Comparison of ENCODE assay signal across 27 cellular contexts in genomic region chr9:93295456-93296076, GRCh38.
DNase-seq lines count a peak whose midpoint lies in the region; ATAC-seq, FAIRE-seq and TF ChIP-seq lines count a peak whose summit lies in the region.
"Had no signal": no experiment of that assay in that cellular context is flagged by ENCODE, and none has a peak within 500 bp of the region (broad histone marks: within the 10 kb centered on the region; RNA-seq: fewer than 3 reads in every experiment).

No MANE protein-coding gene starts in this region.

- no peaks in the 10 kb centered on the region for H3K9me2 ChIP-seq in OCI-LY7 (ENCODE audit: insufficient read depth, low read length)

- H3K27ac ChIP-seq in OCI-LY7 (ENCODE audit: low read depth, low read length, poor library complexity, severe bottlenecking): peak overlapping the region; percentile 93
- no peak overlapping the region for H3K27ac ChIP-seq in small intestine (ENCODE audit: low read depth in 1 of 2, low read length in 1 of 2)
- H3K27ac ChIP-seq: 22Rv1, gastroesophageal sphincter, KMS-11, stomach had no signal

- no peak for FAIRE-seq in small intestine (lab: Jason Lieb, UNC)
- FAIRE-seq: bronchial epithelial cell, kidney had no signal

- H4K20me1 ChIP-seq in OCI-LY7 (ENCODE audit: insufficient read depth, low read length): no peaks in the 10 kb centered on the region

- H3K27me3 ChIP-seq in small intestine (ENCODE audit: control insufficient read depth in 2 of 2, insufficient read depth in 2 of 2, low read length in 2 of 2): no peaks in the 10 kb centered on the region
- H3K27me3 ChIP-seq: gastroesophageal sphincter, stomach, transverse colon had no signal

- H3K4me3 Mint-ChIP-seq in T-cell: no peak overlapping the region
- H3K4me3 Mint-ChIP-seq: endodermal cell, H9 had no signal

- DNase-seq in DMS53 (lab: John Stamatoyannopoulos, UW): peak; percentile 9
- no peak for DNase-seq in DMS53 treated with DMSO at 0.1 percent for 48 hours (lab: John Stamatoyannopoulos, UW; ENCODE audit: unreplicated experiment)
- DNase-seq in GM03348 (ENCODE audit: low spot score): peak; percentile 6
- DNase-seq in OCI-LY7 (ENCODE audit: low spot score): peak; percentile 87
- peak in 1 of 3 donors; percentile 26 for DNase-seq in mucosa of descending colon
- DNase-seq in small intestine: no peak
- no peak for DNase-seq in T-cell
- DNase-seq: activated gamma-delta T cell treated with Interleukin-2 at 50 U/mL for 16 hours; activated T-cell treated with anti-CD3 and anti-CD28 coated beads for 4 hours; amniotic stem cell; cortex of kidney; DND-41; NCI-H1930; NCI-H2227 treated with DMSO at 0.1 percent for 48 hours; OCI-M1; SHP77; stimulated activated CD4-positive, alpha-beta T cell treated with anti-CD3 and anti-CD28 coated beads, Interleukin-4, amount 100 ng/mL, for 4 hours; stomach had no signal

- CTCF ChIA-PET in OCI-LY7 (lab: Charles Lee; ENCODE audit: unreplicated experiment): interaction anchor here (0.6 kb wide), 1 partner anchor 28 kb away, joined by 4 read pairs; no protein-coding TSS in a partner anchor
- CTCF ChIA-PET in T-cell (lab: Charles Lee): no interaction called here

- H3K27ac Mint-ChIP-seq in T-cell: no peak overlapping the region
- H3K27ac Mint-ChIP-seq: endodermal cell, H9 had no signal

- peaks cover 52% of the 10 kb centered on the region for H3K36me3 ChIP-seq in OCI-LY7 (ENCODE audit: insufficient read depth, low read length)
- H3K36me3 ChIP-seq in mucosa of descending colon (ENCODE audit: low read depth): no peaks in the 10 kb centered on the region
- H3K36me3 ChIP-seq in small intestine (ENCODE audit: control insufficient read depth in 2 of 2, insufficient read depth in 2 of 2, low read length in 2 of 2): no peaks in the 10 kb centered on the region
- H3K36me3 ChIP-seq: transverse colon had no signal

- no peaks in the 10 kb centered on the region for H3K9me3 Mint-ChIP-seq in T-cell
- H3K9me3 Mint-ChIP-seq: endodermal cell, H9 had no signal

- H3K9me3 ChIP-seq in OCI-LY7 (ENCODE audit: low read length) (no peaks in the 10 kb centered on the region), mucosa of descending colon (no peaks in the 10 kb centered on the region), small intestine (ENCODE audit: control insufficient read depth, low read depth) (no peaks in the 10 kb centered on the region)
- H3K9me3 ChIP-seq: gastroesophageal sphincter, stomach, transverse colon had no signal

- TF ChIP-seq CTCF in OCI-LY7 (conservative IDR thresholded peaks at IDR 0.05; ENCODE audit: low read length) (no peak), mucosa of descending colon (IDR thresholded peaks at IDR 0.05) (no peak)

- H2AFZ ChIP-seq in OCI-LY7 (ENCODE audit: low read length): no peak overlapping the region; the same call in 1 of the 2 replicates

- no peaks in the 10 kb centered on the region for H3K79me2 ChIP-seq in OCI-LY7 (ENCODE audit: insufficient read depth, low read depth, low read length)

- peaks cover 2 to 22% (median 13%) of the 10 kb centered on the region in 3 donors for H3K4me1 Mint-ChIP-seq in T-cell

- H3K4me1 ChIP-seq in OCI-LY7 (ENCODE audit: insufficient read depth, low read length, poor library complexity, severe bottlenecking) (peaks cover 80% of the 10 kb centered on the region), mucosa of descending colon (ENCODE audit: low read depth) (peaks cover 44% of the 10 kb centered on the region), small intestine (ENCODE audit: control insufficient read depth in 2 of 2, insufficient read depth in 1 of 2, low read depth in 1 of 2, low read length in 1 of 2) (peaks cover 0 to 10% of the 10 kb centered on the region in 2 donors)

- H3K4me3 ChIP-seq in OCI-LY7 (ENCODE audit: low read depth, low read length, poor library complexity, severe bottlenecking): no peak overlapping the region
- no peak overlapping the region for H3K4me3 ChIP-seq in mucosa of descending colon
- H3K4me3 ChIP-seq in small intestine (ENCODE audit: low read depth in 1 of 2, low read length in 2 of 2): no peak overlapping the region
- H3K4me3 ChIP-seq: gastroesophageal sphincter, stomach, transverse colon had no signal

- peaks cover 0 to 10% of the 10 kb centered on the region in 2 donors for H3K27me3 Mint-ChIP-seq in T-cell

- no peaks in the 10 kb centered on the region for H3K36me3 Mint-ChIP-seq in T-cell

- 14 to 47% (median 38%) methylated on average over 2 of the region's 2 CpGs for WGBS in small intestine, 3 donors

- intact Hi-C loops in OCI-LY7 (cut with micrococcal nuclease; ENCODE audit: unreplicated experiment): loop anchor here (1.0 to 2.0 kb wide), 2 partner anchors 9 to 27 kb away; no protein-coding TSS in a partner anchor
- intact Hi-C loops in mucosa of descending colon (cut with DNase I, micrococcal nuclease): no loop called here

- no TSS peak for BruUV-seq in OCI-LY7 (replicated peaks; lab: Mats Ljungman, UMichigan)

- H3K4me2 ChIP-seq in OCI-LY7 (ENCODE audit: low read length): peak overlapping the region; percentile 56
- H3K4me2 ChIP-seq: KMS-11 had no signal

- POLR2A ChIA-PET in OCI-LY7 (lab: Charles Lee): interaction anchor here (0.5 to 1.6 kb wide), 7 partner anchors 9 to 264 kb away, joined by 3 to 8 read pairs (median 4); no protein-coding TSS in a partner anchor
- POLR2A ChIA-PET in T-cell (lab: Charles Lee): no interaction called here

- ATAC-seq in mucosa of descending colon: peak; percentile 1
- no peak for ATAC-seq in HG02623 (IDR thresholded peaks at IDR 0.05; ENCODE audit: unreplicated experiment)
- no peak for ATAC-seq in T-cell (replicated peaks in 1 of 4)
- ATAC-seq: gastroesophageal sphincter had no signal

Comparison
In these comparisons a context has a peak if more than half of its experiments do, and no peak if none do; other contexts are left out.
1. DNase-seq: peak in DMS53 (single experiment), GM03348 (single experiment) and OCI-LY7 (single experiment); none in DMS53 treated with DMSO at 0.1 percent for 48 hours (single experiment), small intestine (single experiment) and T-cell (0 of 34).